ENCODE assay signal across 9 cellular contexts in genomic region chr15:40253179-40253790, GRCh38. TPM values are rescaled to one million over a fixed set of nuclear protein-coding genes. Genes with fewer than 3 reads are reported as not detected.
DNase-seq lines count a peak whose midpoint lies in the region; ATAC-seq and FAIRE-seq lines count a peak whose summit lies in the region.
"Had no signal": no experiment of that assay in that cellular context is flagged by ENCODE, and none has a peak within 500 bp of the region (broad histone marks: within the 10 kb centered on the region; RNA-seq: fewer than 3 reads in every experiment).

No MANE protein-coding gene starts in this region.

- ATAC-seq in stimulated activated naive CD8-positive, alpha-beta T cell treated with anti-CD3 and anti-CD28 coated beads, Interleukin-15, Interleukin-2, amounts not matched to agents 100 U/mL and 50 U/mL, for 24 hours = no peak
- no peak for ATAC-seq in HG03565 (IDR thresholded peaks at IDR 0.05; ENCODE audit: unreplicated experiment)
- no peak for ATAC-seq in GM18517 (IDR thresholded peaks at IDR 0.05; ENCODE audit: unreplicated experiment)
- no peak for ATAC-seq in GM18861 (IDR thresholded peaks at IDR 0.05; ENCODE audit: unreplicated experiment)

- intact Hi-C loops in dendritic cell treated with granulocyte-macrophage colony-stimulating factor and Interleukin-4, amounts not matched to agents 40 ng/mL and 50 ng/mL, for 4 days (cut with micrococcal nuclease) = loop anchor here (1.0 kb wide), 1 partner anchor 36 kb away; no protein-coding TSS in a partner anchor

- H3K4me3 ChIP-seq in muscle layer of colon (ENCODE audit: low read depth in 1 of 2, low read length in 2 of 2) = peak overlapping the region; percentile 58 to 61

- no peaks in the 10 kb centered on the region for H3K36me3 Mint-ChIP-seq in stimulated activated naive CD8-positive, alpha-beta T cell treated with anti-CD3 and anti-CD28 coated beads, Interleukin-15, Interleukin-2, amounts not matched to agents 100 ng/mL and 50 ng/mL, for 24 hours (ENCODE audit: low read depth)
- no peaks in the 10 kb centered on the region for H3K36me3 Mint-ChIP-seq in dendritic cell treated with granulocyte-macrophage colony-stimulating factor and Interleukin-4, amounts not matched to agents 40 ng/mL and 50 ng/mL, for 4 days (ENCODE audit: low read depth)

- H3K9ac ChIP-seq in muscle layer of colon (ENCODE audit: low read length) = no peak overlapping the region

- no peak for FAIRE-seq in frontal cortex (lab: Jason Lieb, UNC)

- H3K27me3 ChIP-seq in muscle layer of colon (ENCODE audit: control insufficient read depth in 1 of 2, insufficient read depth in 2 of 2, low read length in 2 of 2) = peaks cover 0 to 33% of the 10 kb centered on the region in 2 donors

- peaks cover 3% of the 10 kb centered on the region for H3K4me1 Mint-ChIP-seq in stimulated activated naive CD8-positive, alpha-beta T cell treated with anti-CD3 and anti-CD28 coated beads, Interleukin-15, Interleukin-2, amounts not matched to agents 100 ng/mL and 50 ng/mL, for 24 hours (ENCODE audit: low read depth)
- H3K4me1 Mint-ChIP-seq in dendritic cell treated with granulocyte-macrophage colony-stimulating factor and Interleukin-4, amounts not matched to agents 40 ng/mL and 50 ng/mL, for 4 days (ENCODE audit: low read depth) = peaks cover 7% of the 10 kb centered on the region

- H3K36me3 ChIP-seq in muscle layer of colon (ENCODE audit: insufficient read depth, low read length) = no peaks in the 10 kb centered on the region

- no peak overlapping the region for H3K27ac ChIP-seq in muscle layer of colon (ENCODE audit: low read depth, low read length)

- no peaks in the 10 kb centered on the region for H3K9me3 Mint-ChIP-seq in stimulated activated naive CD8-positive, alpha-beta T cell treated with anti-CD3 and anti-CD28 coated beads, Interleukin-15, Interleukin-2, amounts not matched to agents 100 ng/mL and 50 ng/mL, for 24 hours
- no peaks in the 10 kb centered on the region for H3K9me3 Mint-ChIP-seq in dendritic cell treated with granulocyte-macrophage colony-stimulating factor and Interleukin-4, amounts not matched to agents 40 ng/mL and 50 ng/mL, for 4 days

- H3K4me3 Mint-ChIP-seq in stimulated activated naive CD8-positive, alpha-beta T cell treated with anti-CD3 and anti-CD28 coated beads, Interleukin-15, Interleukin-2, amounts not matched to agents 100 ng/mL and 50 ng/mL, for 24 hours = peak overlapping the region; percentile 71
- peak overlapping the region; percentile 57 for H3K4me3 Mint-ChIP-seq in dendritic cell treated with granulocyte-macrophage colony-stimulating factor and Interleukin-4, amounts not matched to agents 40 ng/mL and 50 ng/mL, for 4 days

- no peak for DNase-seq in stimulated activated naive CD8-positive, alpha-beta T cell treated with anti-CD3 and anti-CD28 coated beads, Interleukin-15, Interleukin-2, amounts not matched to agents 100 U/mL and 50 U/mL, for 24 hours
- DNase-seq in frontal cortex (ENCODE audit: low spot score in 2 of 2) = no peak

- H3K27me3 Mint-ChIP-seq in stimulated activated naive CD8-positive, alpha-beta T cell treated with anti-CD3 and anti-CD28 coated beads, Interleukin-15, Interleukin-2, amounts not matched to agents 100 ng/mL and 50 ng/mL, for 24 hours = peaks cover 20% of the 10 kb centered on the region
- peaks cover 61% of the 10 kb centered on the region for H3K27me3 Mint-ChIP-seq in dendritic cell treated with granulocyte-macrophage colony-stimulating factor and Interleukin-4, amounts not matched to agents 40 ng/mL and 50 ng/mL, for 4 days

- H3K4me1 ChIP-seq in muscle layer of colon (ENCODE audit: insufficient read depth, low read length) = peaks cover 5% of the 10 kb centered on the region

- H3K27ac Mint-ChIP-seq in stimulated activated naive CD8-positive, alpha-beta T cell treated with anti-CD3 and anti-CD28 coated beads, Interleukin-15, Interleukin-2, amounts not matched to agents 100 ng/mL and 50 ng/mL, for 24 hours = no peak overlapping the region
- H3K27ac Mint-ChIP-seq in dendritic cell treated with granulocyte-macrophage colony-stimulating factor and Interleukin-4, amounts not matched to agents 40 ng/mL and 50 ng/mL, for 4 days = no peak overlapping the region

- no peaks in the 10 kb centered on the region for H3K9me3 ChIP-seq in muscle layer of colon (ENCODE audit: low read length)

RNA-seq across cellular contexts. Expression of gene PAK6, which starts 14.4 kb away (rescaled TPM):
- 11.8 TPM for total RNA-seq in frontal cortex

RNA-seq across cellular contexts. Expression of gene ANKRD63, which starts 29.6 kb away (rescaled TPM):
- total RNA-seq in frontal cortex = 2.0 TPM
- total RNA-seq: HT1080 had no signal

RNA-seq across cellular contexts. Expression of gene PLCB2, which starts 54.5 kb away (rescaled TPM):
- 4.1 TPM for total RNA-seq in frontal cortex
